16 cellular contexts compared by ENCODE assay signal in genomic region chr1:224769987-224770693, GRCh38.
DNase-seq lines count a peak whose midpoint lies in the region; ATAC-seq, FAIRE-seq and TF ChIP-seq lines count a peak whose summit lies in the region.
"Had no signal": no experiment of that assay in that cellular context is flagged by ENCODE, and none has a peak within 500 bp of the region (broad histone marks: within the 10 kb centered on the region; RNA-seq: fewer than 3 reads in every experiment).

No MANE protein-coding gene starts in this region.

- no peaks in the 10 kb centered on the region for H3K9me3 Mint-ChIP-seq in activated CD4-positive, alpha-beta memory T cell treated with anti-CD3 and anti-CD28 coated beads, Interleukin-2, amount 10 ng/mL, durations not matched to agents 7 days and 5 days
- H3K9me3 Mint-ChIP-seq: central memory CD8-positive, alpha-beta T cell had no signal

- no peak overlapping the region for H3K27ac ChIP-seq in A549
- H3K27ac ChIP-seq in hepatocyte: no peak overlapping the region
- H3K27ac ChIP-seq: prostate gland, SJCRH30, testis had no signal

- H2AFZ ChIP-seq in hepatocyte: no peak overlapping the region

- no peak for TF ChIP-seq EP300 in A549 (IDR thresholded peaks at IDR 0.05)

- H3K36me3 Mint-ChIP-seq in activated CD4-positive, alpha-beta memory T cell treated with anti-CD3 and anti-CD28 coated beads, Interleukin-2, amount 10 ng/mL, durations not matched to agents 7 days and 5 days (ENCODE audit: low read depth): no peaks in the 10 kb centered on the region

- H3K9me3 ChIP-seq in A549: no peaks in the 10 kb centered on the region
- H3K9me3 ChIP-seq in hepatocyte (ENCODE audit: low read depth): no peaks in the 10 kb centered on the region
- H3K9me3 ChIP-seq: prostate gland, SJCRH30, testis had no signal

- CTCF ChIA-PET in A549 (lab: Yijun Ruan, JAX): interaction anchor here (0.9 to 2.4 kb wide), 3 partner anchors 48 to 257 kb away, joined by 3 to 7 read pairs (median 4); no protein-coding TSS in a partner anchor
- CTCF ChIA-PET in activated CD4-positive, alpha-beta memory T cell treated with anti-CD3 and anti-CD28 coated beads, Interleukin-2, amount 10 ng/mL, durations not matched to agents 7 days and 5 days (lab: Charles Lee): interaction anchor here (1.2 kb wide), 1 partner anchor 256 kb away, joined by 3 read pairs; no protein-coding TSS in a partner anchor

- TF ChIP-seq CTCF in A549 (IDR thresholded peaks at IDR 0.05): no peak
- no peak for TF ChIP-seq CTCF in hepatocyte (IDR thresholded peaks at IDR 0.05; ENCODE audit: poor library complexity)

- no peaks in the 10 kb centered on the region for H3K79me2 ChIP-seq in hepatocyte

- TF ChIP-seq RAD21 in A549 (conservative IDR thresholded peaks at IDR 0.05 in 1 of 2, IDR thresholded peaks at IDR 0.05 in 1 of 2): no peak

- no peaks in the 10 kb centered on the region for H3K9me2 ChIP-seq in hepatocyte (replicated peaks; ENCODE audit: insufficient read depth)

- H3K4me1 ChIP-seq in A549 (no peaks in the 10 kb centered on the region), hepatocyte (ENCODE audit: insufficient read depth) (no peaks in the 10 kb centered on the region)
- H3K4me1 ChIP-seq: prostate gland, testis had no signal

- peaks cover 7% of the 10 kb centered on the region for H3K27me3 Mint-ChIP-seq in activated CD4-positive, alpha-beta memory T cell treated with anti-CD3 and anti-CD28 coated beads, Interleukin-2, amount 10 ng/mL, durations not matched to agents 7 days and 5 days

- H3K4me3 ChIP-seq in A549: no peak overlapping the region
- H3K4me3 ChIP-seq in hepatocyte: no peak overlapping the region
- H3K4me3 ChIP-seq: prostate gland, SJCRH30, testis had no signal

- H3K27ac Mint-ChIP-seq in activated CD4-positive, alpha-beta memory T cell treated with anti-CD3 and anti-CD28 coated beads, Interleukin-2, amount 10 ng/mL, durations not matched to agents 7 days and 5 days: no peak overlapping the region

- no peak for ATAC-seq in A549

- no peak overlapping the region for H3K4me2 ChIP-seq in A549
- H3K4me2 ChIP-seq in hepatocyte: peak overlapping the region; percentile 29

- no peaks in the 10 kb centered on the region for H3K4me1 Mint-ChIP-seq in activated CD4-positive, alpha-beta memory T cell treated with anti-CD3 and anti-CD28 coated beads, Interleukin-2, amount 10 ng/mL, durations not matched to agents 7 days and 5 days
- H3K4me1 Mint-ChIP-seq: central memory CD8-positive, alpha-beta T cell had no signal

- no peaks in the 10 kb centered on the region for H3K27me3 ChIP-seq in hepatocyte
- H3K27me3 ChIP-seq: SJCRH30, testis had no signal

- no peaks in the 10 kb centered on the region for H3K36me3 ChIP-seq in hepatocyte (replicated peaks; ENCODE audit: insufficient read depth, low read depth)
- H3K36me3 ChIP-seq: prostate gland, SJCRH30 had no signal

- no peaks in the 10 kb centered on the region for H4K20me1 ChIP-seq in hepatocyte (ENCODE audit: insufficient read depth, poor library complexity, severe bottlenecking)

- DNase-seq in A549 (ENCODE audit: low read depth in 1 of 2, low spot score in 1 of 2) (no peak), GM04504 (ENCODE audit: low read depth) (peak; percentile 58), amniotic epithelial cell (ENCODE audit: low read depth) (peak; percentile 33), hepatocyte (ENCODE audit: low spot score) (no peak), NK-92 (lab: John Stamatoyannopoulos, UW; ENCODE audit: unreplicated experiment) (no peak), mucosa of gallbladder (ENCODE audit: low spot score) (no peak)
- DNase-seq in activated T-cell treated with anti-CD3 and anti-CD28 coated beads, Interleukin-2, amount 50 U/mL, for 48 hours: no peak
- no peak for DNase-seq in activated CD4-positive, alpha-beta memory T cell treated with anti-CD3 and anti-CD28 coated beads, Interleukin-2, amount 10 ng/mL, durations not matched to agents 7 days and 5 days
- DNase-seq: activated CD4-positive, CD25-positive, alpha-beta regulatory T cell treated with anti-CD3 and anti-CD28 coated beads, Interleukin-2, amount 50 U/mL, for 72 hours; MV-4-11; NCI-H524; testis had no signal

- POLR2A ChIA-PET in A549 (lab: Yijun Ruan, JAX): no interaction called here
- POLR2A ChIA-PET in activated CD4-positive, alpha-beta memory T cell treated with anti-CD3 and anti-CD28 coated beads, Interleukin-2, amount 10 ng/mL, durations not matched to agents 7 days and 5 days (lab: Charles Lee): no interaction called here

- no peak overlapping the region for H3K4me3 Mint-ChIP-seq in activated CD4-positive, alpha-beta memory T cell treated with anti-CD3 and anti-CD28 coated beads, Interleukin-2, amount 10 ng/mL, durations not matched to agents 7 days and 5 days
- H3K4me3 Mint-ChIP-seq: central memory CD8-positive, alpha-beta T cell had no signal

- no peak for TF ChIP-seq POLR2A in A549 (IDR thresholded peaks at IDR 0.05; ENCODE audit: low read length)

- FAIRE-seq in A549 (lab: Jason Lieb, UNC): no peak
- FAIRE-seq: frontal cortex had no signal

- 30% methylated on average over 6 of the region's 6 CpGs for WGBS in A549 (ENCODE audit: missing lambda C conversion rate)
- WGBS in hepatocyte (ENCODE audit: low lambda C conversion rate, missing lambda C conversion rate): 18% methylated on average over 6 of the region's 6 CpGs

TF ChIP-seq in A549, 52 proteins besides CTCF, POLR2A, EP300 and RAD21:
- TF ChIP-seq, protein P1, sequence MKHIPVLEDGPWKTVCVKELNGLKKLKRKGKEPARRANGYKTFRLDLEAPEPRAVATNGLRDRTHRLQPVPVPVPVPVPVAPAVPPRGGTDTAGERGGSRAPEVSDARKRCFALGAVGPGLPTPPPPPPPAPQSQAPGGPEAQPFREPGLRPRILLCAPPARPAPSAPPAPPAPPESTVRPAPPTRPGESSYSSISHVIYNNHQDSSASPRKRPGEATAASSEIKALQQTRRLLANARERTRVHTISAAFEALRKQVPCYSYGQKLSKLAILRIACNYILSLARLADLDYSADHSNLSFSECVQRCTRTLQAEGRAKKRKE (CRISPR knock-in tag; IDR thresholded peaks at IDR 0.05; ENCODE audit: low read depth): no peak
- TF ChIP-seq FOSL2 (IDR thresholded peaks at IDR 0.05) (no peak), FOSL2 (CRISPR knock-in tag; IDR thresholded peaks at IDR 0.05) (peak; percentile 26; the same call in 1 of the 2 replicates)

Comparison
In these comparisons a context has a peak if more than half of its experiments do, and no peak if none do; other contexts are left out.
1. DNase-seq: peak in GM04504 (single experiment) and amniotic epithelial cell (single experiment); none in A549 (0 of 2), hepatocyte (single experiment), activated T-cell treated with anti-CD3 and anti-CD28 coated beads, Interleukin-2, amount 50 U/mL, for 48 hours (0 of 2), NK-92 (single experiment), activated CD4-positive, alpha-beta memory T cell treated with anti-CD3 and anti-CD28 coated beads, Interleukin-2, amount 10 ng/mL, durations not matched to agents 7 days and 5 days (single experiment) and mucosa of gallbladder (single experiment).